8 cellular contexts compared by ENCODE assay signal in genomic region chr12:48197549-48197966, GRCh38. TPM values are rescaled to one million over a fixed set of nuclear protein-coding genes. Genes with fewer than 3 reads are reported as not detected.
DNase-seq lines count a peak whose midpoint lies in the region; ATAC-seq and TF ChIP-seq lines count a peak whose summit lies in the region.

No MANE protein-coding gene starts in this region.

- no peaks in the 10 kb centered on the region for H3K36me3 ChIP-seq in effector memory CD4-positive, alpha-beta T cell (ENCODE audit: control insufficient read depth, insufficient read depth, low read length)
- H3K36me3 ChIP-seq in mesodermal cell (ENCODE audit: control insufficient read depth, insufficient read depth, low read length) (no peaks in the 10 kb centered on the region), uterus (no peaks in the 10 kb centered on the region)

- TF ChIP-seq CTCF in AG09319 (IDR thresholded peaks at IDR 0.05; ENCODE audit: low read depth, low read length) (peak; percentile 51), uterus (IDR thresholded peaks at IDR 0.05) (peak; percentile 23 to 59 (median 43))

- peak overlapping the region; percentile 98 for H3K27ac ChIP-seq in effector memory CD4-positive, alpha-beta T cell (ENCODE audit: insufficient read depth, low read length, poor library complexity, severe bottlenecking)
- H3K27ac ChIP-seq in mesodermal cell (ENCODE audit: low read depth, low read length, severe bottlenecking) (peak overlapping the region; percentile 81), uterus (peak overlapping the region; percentile 96 to 99)

- H3K4me3 ChIP-seq in effector memory CD4-positive, alpha-beta T cell (ENCODE audit: insufficient read depth, low read depth, low read length, poor library complexity, severe bottlenecking), result peak overlapping the region; percentile 91
- H3K4me3 ChIP-seq in mesodermal cell (ENCODE audit: extremely low read depth, insufficient read depth, low read length, poor library complexity, severe bottlenecking) (peak overlapping the region; percentile 58), uterus (peak overlapping the region; percentile 52 to 72)

- DNase-seq in AG09319 (ENCODE audit: extremely low read depth, low read depth), result no peak
- peak; percentile 65 for DNase-seq in SHP77 treated with DMSO at 0.1 percent for 48 hours (lab: John Stamatoyannopoulos, UW)
- DNase-seq in effector memory CD4-positive, alpha-beta T cell, result no peak
- DNase-seq in uterus, result peak in 1 of 2 donors; percentile 30

- no peaks in the 10 kb centered on the region for H3K9me3 ChIP-seq in effector memory CD4-positive, alpha-beta T cell (ENCODE audit: control insufficient read depth, low read length)
- H3K9me3 ChIP-seq in mesodermal cell (ENCODE audit: control insufficient read depth, low read length) (no peaks in the 10 kb centered on the region), uterus (no peaks in the 10 kb centered on the region)

- no peaks in the 10 kb centered on the region for H3K27me3 ChIP-seq in effector memory CD4-positive, alpha-beta T cell (replicated peaks; ENCODE audit: control insufficient read depth, insufficient read depth, low read length, poor library complexity, severe bottlenecking)
- H3K27me3 ChIP-seq in uterus, result no peaks in the 10 kb centered on the region

- ATAC-seq in GM18505 (IDR thresholded peaks at IDR 0.05; ENCODE audit: unreplicated experiment) (peak; percentile 20), HG03432 (IDR thresholded peaks at IDR 0.05; ENCODE audit: unreplicated experiment) (peak; percentile 21), HG02588 (IDR thresholded peaks at IDR 0.05; ENCODE audit: unreplicated experiment) (no peak)

- intact Hi-C loops in uterus (cut with DNase I; ENCODE audit: low total_unique reads), result no loop called here

- WGBS in mesodermal cell (ENCODE audit: insufficient coverage in 2 of 2), 2 experiments, result 1 to 6% methylated on average over 7 to 8 of the region's 10 CpGs

- H3K4me1 ChIP-seq in effector memory CD4-positive, alpha-beta T cell (ENCODE audit: control insufficient read depth, insufficient read depth, low read length, poor library complexity, severe bottlenecking), result peaks cover 22% of the 10 kb centered on the region
- peaks cover 6% of the 10 kb centered on the region for H3K4me1 ChIP-seq in mesodermal cell (ENCODE audit: control insufficient read depth, insufficient read depth, low read length, poor library complexity, severe bottlenecking)
- peaks cover 5 to 10% of the 10 kb centered on the region in 2 donors for H3K4me1 ChIP-seq in uterus

- TF ChIP-seq POLR2A in GM18505 (IDR thresholded peaks at IDR 0.05; ENCODE audit: borderline replicate concordance, extremely low read depth, insufficient read depth, insufficient read length) (no peak), uterus (IDR thresholded peaks at IDR 0.05) (no peak)

RNA-seq across cellular contexts. Expression of gene OR10AD1, which starts 5.5 kb away (rescaled TPM):
- polyA plus RNA-seq in mesodermal cell (2013, experiment 1 of 2), result not detected
- not detected for polyA plus RNA-seq in mesodermal cell (2013, experiment 2 of 2)
- total RNA-seq in uterus, result not detected

RNA-seq across cellular contexts. Expression of gene CCDC184, which starts 14.1 kb away (rescaled TPM):
- 3.5 TPM for polyA plus RNA-seq in mesodermal cell (2013, experiment 1 of 2)
- 4.5 TPM for polyA plus RNA-seq in mesodermal cell (2013, experiment 2 of 2)
- total RNA-seq in uterus, result 1 to 10 TPM in 3 of 4 donors, not detected in 1; 2.4 to 9.1 (median 2.7) TPM

RNA-seq across cellular contexts. Expression of gene ASB8, which starts 40.2 kb away (rescaled TPM):
- polyA plus RNA-seq in mesodermal cell (2013, experiment 1 of 2), result 15.1 TPM
- 13.2 TPM for polyA plus RNA-seq in mesodermal cell (2013, experiment 2 of 2)
- 10 to 100 TPM; 22.3 to 50.9 (median 32.5) TPM for total RNA-seq in uterus
